ENCODE assay signal across 23 cellular contexts in genomic region chr4:152221816-152222516, GRCh38.
DNase-seq lines count a peak whose midpoint lies in the region; ATAC-seq, FAIRE-seq and TF ChIP-seq lines count a peak whose summit lies in the region.
"Had no signal": no experiment of that assay in that cellular context is flagged by ENCODE, and none has a peak within 500 bp of the region (broad histone marks: within the 10 kb centered on the region; RNA-seq: fewer than 3 reads in every experiment).

No MANE protein-coding gene starts in this region.

- H3K4me1 ChIP-seq in CD8-positive, alpha-beta T cell (ENCODE audit: insufficient read depth, low read length): no peaks in the 10 kb centered on the region
- H3K4me1 ChIP-seq in small intestine (ENCODE audit: control insufficient read depth in 2 of 2, insufficient read depth in 1 of 2, low read depth in 1 of 2, low read length in 1 of 2): no peaks in the 10 kb centered on the region
- H3K4me1 ChIP-seq: SJSA1 had no signal

- H3K4me3 Mint-ChIP-seq in activated naive CD4-positive, alpha-beta T cell treated with anti-CD3 and anti-CD28 coated beads for 36 hours: no peak overlapping the region
- no peak overlapping the region for H3K4me3 Mint-ChIP-seq in CD8-positive, alpha-beta T cell
- H3K4me3 Mint-ChIP-seq in T-helper 1 cell treated with Interleukin-12 subunit alpha and Interleukin-12 subunit beta and Interleukin-4 antibody, amounts not matched to agents 30 μg/mL and 1 μg/mL, for 36 hours: no peak overlapping the region
- no peak overlapping the region for H3K4me3 Mint-ChIP-seq in nephron
- H3K4me3 Mint-ChIP-seq: GM23338, H9, HFFc6 had no signal

- no peaks in the 10 kb centered on the region for H3K27me3 Mint-ChIP-seq in activated naive CD4-positive, alpha-beta T cell treated with anti-CD3 and anti-CD28 coated beads for 36 hours (ENCODE audit: low read depth)
- H3K27me3 Mint-ChIP-seq in CD8-positive, alpha-beta T cell (ENCODE audit: low read depth): no peaks in the 10 kb centered on the region
- no peaks in the 10 kb centered on the region for H3K27me3 Mint-ChIP-seq in T-helper 1 cell treated with Interleukin-12 subunit alpha and Interleukin-12 subunit beta and Interleukin-4 antibody, amounts not matched to agents 30 μg/mL and 1 μg/mL, for 36 hours (ENCODE audit: low read depth)
- no peaks in the 10 kb centered on the region for H3K27me3 Mint-ChIP-seq in nephron (ENCODE audit: low read depth)

- no peak for ATAC-seq in activated naive CD4-positive, alpha-beta T cell treated with anti-CD3 and anti-CD28 coated beads, Interleukin-2, amount 50 U/mL, for 72 hours
- peak; percentile 38 for ATAC-seq in CD8-positive, alpha-beta T cell
- ATAC-seq: GM23338 had no signal

- TF ChIP-seq CTCF in CD8-positive, alpha-beta T cell (IDR thresholded peaks at IDR 0.05): no peak
- TF ChIP-seq CTCF in nephron (IDR thresholded peaks at IDR 0.05; ENCODE audit: unreplicated experiment in 3 of 3): no peak

- peak overlapping the region; percentile 39 for H3K27ac Mint-ChIP-seq in activated naive CD4-positive, alpha-beta T cell treated with anti-CD3 and anti-CD28 coated beads for 36 hours
- no peak overlapping the region for H3K27ac Mint-ChIP-seq in activated naive CD4-positive, alpha-beta T cell treated with anti-CD3 and anti-CD28 coated beads, Interleukin-2, amount 50 U/mL, for 72 hours
- peak overlapping the region; percentile 41 for H3K27ac Mint-ChIP-seq in CD8-positive, alpha-beta T cell
- H3K27ac Mint-ChIP-seq in T-helper 1 cell treated with Interleukin-12 subunit alpha and Interleukin-12 subunit beta and Interleukin-4 antibody, amounts not matched to agents 30 μg/mL and 1 μg/mL, for 36 hours: peak overlapping the region; percentile 49
- H3K27ac Mint-ChIP-seq in nephron: peak overlapping the region in 2 of 3 experiments; percentile 30 to 67
- H3K27ac Mint-ChIP-seq: GM23338, H9, HFFc6 had no signal

- intact Hi-C loops in activated naive CD4-positive, alpha-beta T cell treated with anti-CD3 and anti-CD28 coated beads for 36 hours (cut with micrococcal nuclease): no loop called here
- intact Hi-C loops in CD8-positive, alpha-beta T cell (cut with DNase I, micrococcal nuclease): no loop called here

- CTCF ChIA-PET in activated naive CD4-positive, alpha-beta T cell treated with anti-CD3 and anti-CD28 coated beads for 36 hours (lab: Charles Lee): no interaction called here
- CTCF ChIA-PET in CD8-positive, alpha-beta T cell (lab: Charles Lee): no interaction called here

- H3K27ac ChIP-seq in CD8-positive, alpha-beta T cell (ENCODE audit: low read depth, low read length): no peak overlapping the region
- H3K27ac ChIP-seq in small intestine (ENCODE audit: low read depth in 1 of 2, low read length in 1 of 2): no peak overlapping the region
- H3K27ac ChIP-seq: C4-2B, SJSA1 had no signal

- no peaks in the 10 kb centered on the region for H3K9me3 ChIP-seq in CD8-positive, alpha-beta T cell (ENCODE audit: low read length)
- H3K9me3 ChIP-seq in small intestine (ENCODE audit: control insufficient read depth, low read depth): no peaks in the 10 kb centered on the region
- H3K9me3 ChIP-seq: SJSA1 had no signal

- H3K27me3 ChIP-seq in CD8-positive, alpha-beta T cell (ENCODE audit: insufficient read depth, low read length): no peaks in the 10 kb centered on the region
- H3K27me3 ChIP-seq in small intestine (ENCODE audit: control insufficient read depth in 2 of 2, insufficient read depth in 2 of 2, low read length in 2 of 2): peaks cover 0 to 2% of the 10 kb centered on the region in 2 donors
- H3K27me3 ChIP-seq: SJSA1 had no signal

- peaks cover 29% of the 10 kb centered on the region for H3K4me1 Mint-ChIP-seq in activated naive CD4-positive, alpha-beta T cell treated with anti-CD3 and anti-CD28 coated beads for 36 hours (ENCODE audit: low read depth)
- H3K4me1 Mint-ChIP-seq in CD8-positive, alpha-beta T cell (ENCODE audit: low read depth): peaks cover 17% of the 10 kb centered on the region
- H3K4me1 Mint-ChIP-seq in T-helper 1 cell treated with Interleukin-12 subunit alpha and Interleukin-12 subunit beta and Interleukin-4 antibody, amounts not matched to agents 30 μg/mL and 1 μg/mL, for 36 hours (ENCODE audit: low read depth): peaks cover 33% of the 10 kb centered on the region
- peaks cover 10% of the 10 kb centered on the region for H3K4me1 Mint-ChIP-seq in nephron
- H3K4me1 Mint-ChIP-seq: GM23338 had no signal

- H3K9me3 Mint-ChIP-seq in activated naive CD4-positive, alpha-beta T cell treated with anti-CD3 and anti-CD28 coated beads for 36 hours: no peaks in the 10 kb centered on the region
- H3K9me3 Mint-ChIP-seq in activated naive CD4-positive, alpha-beta T cell treated with anti-CD3 and anti-CD28 coated beads, Interleukin-2, amount 50 U/mL, for 72 hours: peaks cover 8 to 12% of the 10 kb centered on the region in 2 donors
- peaks cover 2% of the 10 kb centered on the region for H3K9me3 Mint-ChIP-seq in CD8-positive, alpha-beta T cell
- H3K9me3 Mint-ChIP-seq in T-helper 1 cell treated with Interleukin-12 subunit alpha and Interleukin-12 subunit beta and Interleukin-4 antibody, amounts not matched to agents 30 μg/mL and 1 μg/mL, for 36 hours: peaks cover 18% of the 10 kb centered on the region
- H3K9me3 Mint-ChIP-seq in nephron: peaks cover 3% of the 10 kb centered on the region
- H3K9me3 Mint-ChIP-seq: GM23338, H9, HFFc6 had no signal

- peak; percentile 20 for DNase-seq in activated naive CD4-positive, alpha-beta T cell treated with anti-CD3 and anti-CD28 coated beads for 36 hours
- DNase-seq in activated naive CD4-positive, alpha-beta T cell treated with anti-CD3 and anti-CD28 coated beads, Interleukin-2, amount 50 U/mL, for 72 hours (ENCODE audit: low spot score in 2 of 2): no peak
- no peak for DNase-seq in CD8-positive, alpha-beta T cell
- DNase-seq in effector CD4-positive, alpha-beta T cell: no peak
- no peak for DNase-seq in small intestine
- DNase-seq: H9, HFFc6, KBM-7, MV-4-11, NCI-H1105, NCI-H1436 treated with DMSO at 0.1 percent for 48 hours, NCI-H1930, NCI-H2107, NCI-H446 treated with DMSO at 0.1 percent for 48 hours, NCI-H526, Right ventricle myocardium superior, RPMI8226 had no signal

- H3K36me3 ChIP-seq in CD8-positive, alpha-beta T cell (ENCODE audit: insufficient read depth, low read length): no peaks in the 10 kb centered on the region
- H3K36me3 ChIP-seq in small intestine (ENCODE audit: control insufficient read depth in 2 of 2, insufficient read depth in 2 of 2, low read length in 2 of 2): no peaks in the 10 kb centered on the region
- H3K36me3 ChIP-seq: SJSA1 had no signal

- peaks cover 4% of the 10 kb centered on the region for H3K36me3 Mint-ChIP-seq in activated naive CD4-positive, alpha-beta T cell treated with anti-CD3 and anti-CD28 coated beads for 36 hours (ENCODE audit: low read depth)
- peaks cover 9 to 10% of the 10 kb centered on the region in 2 donors for H3K36me3 Mint-ChIP-seq in activated naive CD4-positive, alpha-beta T cell treated with anti-CD3 and anti-CD28 coated beads, Interleukin-2, amount 50 U/mL, for 72 hours
- no peaks in the 10 kb centered on the region for H3K36me3 Mint-ChIP-seq in CD8-positive, alpha-beta T cell
- peaks cover 8% of the 10 kb centered on the region for H3K36me3 Mint-ChIP-seq in T-helper 1 cell treated with Interleukin-12 subunit alpha and Interleukin-12 subunit beta and Interleukin-4 antibody, amounts not matched to agents 30 μg/mL and 1 μg/mL, for 36 hours (ENCODE audit: low read depth)
- no peaks in the 10 kb centered on the region for H3K36me3 Mint-ChIP-seq in nephron (ENCODE audit: low read depth)

- H3K4me3 ChIP-seq in CD8-positive, alpha-beta T cell (ENCODE audit: low read depth, low read length): no peak overlapping the region
- no peak overlapping the region for H3K4me3 ChIP-seq in small intestine (ENCODE audit: low read depth in 1 of 2, low read length in 2 of 2)
- H3K4me3 ChIP-seq: GM23338, SJSA1 had no signal

- POLR2A ChIA-PET in CD8-positive, alpha-beta T cell (lab: Charles Lee): interaction anchor here (1.0 to 1.3 kb wide), 3 partner anchors 25 to 122 kb away, joined by 3 to 4 read pairs (median 3); no protein-coding TSS in a partner anchor

- no peak for FAIRE-seq in small intestine (lab: Jason Lieb, UNC)
- FAIRE-seq: D721Med had no signal

- WGBS in small intestine, 3 donors: 84 to 93% (median 86%) methylated on average over 10 of the region's 10 CpGs

Comparison
In these comparisons a context has a peak if more than half of its experiments do, and no peak if none do; other contexts are left out.
1. H3K27ac Mint-ChIP-seq: peak in activated naive CD4-positive, alpha-beta T cell treated with anti-CD3 and anti-CD28 coated beads for 36 hours (single experiment), CD8-positive, alpha-beta T cell (single experiment), T-helper 1 cell treated with Interleukin-12 subunit alpha and Interleukin-12 subunit beta and Interleukin-4 antibody, amounts not matched to agents 30 μg/mL and 1 μg/mL, for 36 hours (single experiment) and nephron (2 of 3); none in activated naive CD4-positive, alpha-beta T cell treated with anti-CD3 and anti-CD28 coated beads, Interleukin-2, amount 50 U/mL, for 72 hours (0 of 2).